In the genomic region with DNA sequence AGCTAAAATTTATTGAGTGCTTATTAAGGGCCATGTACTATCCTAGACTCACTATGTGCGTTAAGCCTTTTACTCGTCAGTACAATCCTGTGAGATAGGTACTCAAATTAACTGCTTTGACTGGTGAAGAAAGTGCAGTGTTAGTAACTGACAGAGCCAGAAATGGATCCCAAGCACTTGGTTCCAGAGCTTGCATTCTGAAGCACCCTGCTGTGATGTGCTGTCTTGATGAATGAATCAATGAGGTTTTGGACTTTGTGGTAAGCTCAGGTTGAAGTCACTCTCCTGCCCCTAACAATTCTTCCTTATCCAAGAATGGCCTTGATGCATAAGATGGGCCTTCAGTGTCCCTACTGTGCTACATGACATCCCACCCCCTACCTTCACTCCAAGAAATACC, we compare ENCODE assay signal across 1 cellular context.
TF ChIP-seq lines count a peak whose summit lies in the region.

No MANE protein-coding gene starts in this region.

TF ChIP-seq in GM12878, 131 proteins besides CTCF, POLR2A, EP300 and RAD21:
- TF ChIP-seq EZH2 (IDR thresholded peaks at IDR 0.05; ENCODE audit: borderline replicate concordance, control insufficient read depth, low read depth, low read length) (no peak), TCF12 (IDR thresholded peaks at IDR 0.05; ENCODE audit: low read depth, low read length) (no peak), RFX5 (IDR thresholded peaks at IDR 0.05; ENCODE audit: low read depth, low read length) (no peak), TCF3 (IDR thresholded peaks at IDR 0.05; ENCODE audit: borderline replicate concordance, insufficient read depth, low read depth, low read length) (no peak), NFXL1 (IDR thresholded peaks at IDR 0.05; ENCODE audit: borderline replicate concordance) (no peak), SUZ12 (IDR thresholded peaks at IDR 0.05; ENCODE audit: unreplicated experiment) (no peak), TAF1 (IDR thresholded peaks at IDR 0.05; ENCODE audit: borderline replicate concordance, low read depth, low read length) (no peak), BRCA1 (IDR thresholded peaks at IDR 0.05; ENCODE audit: low read depth, low read length) (no peak), RB1 (IDR thresholded peaks at IDR 0.05; ENCODE audit: borderline replicate concordance) (no peak), FOXM1 (IDR thresholded peaks at IDR 0.05; ENCODE audit: low read depth, low read length) (no peak), ZNF622 (IDR thresholded peaks at IDR 0.05) (no peak), WRNIP1 (IDR thresholded peaks at IDR 0.05; ENCODE audit: borderline replicate concordance, low read depth, low read length) (no peak), RCOR1 (conservative IDR thresholded peaks at IDR 0.05; ENCODE audit: low read depth, low read length) (no peak)
